ENCODE assay signal across 22 cellular contexts in the genomic region with DNA sequence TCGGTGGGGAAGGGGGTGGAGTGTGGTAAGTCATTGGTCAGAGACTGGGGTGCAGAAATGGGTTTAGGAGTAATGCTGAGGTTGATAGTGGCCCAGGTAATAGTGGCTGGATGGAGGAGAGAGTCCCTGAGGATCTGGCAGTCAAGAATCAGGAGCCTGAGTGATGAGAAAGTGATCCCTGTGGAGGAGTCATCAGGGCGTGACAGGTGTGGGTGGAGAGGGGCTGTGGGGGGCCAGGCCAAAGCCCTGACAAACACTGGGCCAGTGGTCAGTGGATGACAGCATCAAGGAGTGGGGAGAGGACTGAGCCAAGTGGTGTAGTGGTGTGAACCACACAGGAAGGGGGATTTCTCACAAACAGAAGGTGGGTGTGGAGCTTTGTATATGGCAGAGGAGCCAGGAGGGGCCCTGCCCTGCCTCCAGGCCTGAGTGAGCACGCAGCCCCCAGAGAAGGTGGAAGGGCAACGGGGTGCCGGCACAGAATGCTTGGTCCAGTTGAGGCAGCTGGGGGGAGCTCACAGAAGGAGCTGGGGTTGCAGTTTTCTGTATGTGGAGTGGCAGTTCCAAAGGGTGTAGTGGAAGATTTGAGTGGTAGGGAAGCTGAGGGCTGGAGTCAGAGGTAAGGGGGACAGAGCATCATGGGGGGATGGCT.
"Had no signal": no experiment of that assay in that cellular context is flagged by ENCODE, and none has a peak within 500 bp of the region (broad histone marks: within the 10 kb centered on the region; RNA-seq: fewer than 3 reads in every experiment).

No MANE protein-coding gene starts in this region.

- H3K36me3 Mint-ChIP-seq: activated naive CD8-positive, alpha-beta T cell treated with anti-CD3 and anti-CD28 coated beads, Interleukin-2, amount 10 ng/mL, durations not matched to agents 7 days and 5 days; natural killer cell had no signal

- H3K27ac Mint-ChIP-seq: activated CD4-positive, alpha-beta T cell treated with anti-CD3 and anti-CD28 coated beads for 36 hours; activated naive CD4-positive, alpha-beta T cell treated with anti-CD3 and anti-CD28 coated beads for 36 hours; activated naive CD8-positive, alpha-beta T cell treated with anti-CD3 and anti-CD28 coated beads, Interleukin-2, amount 10 ng/mL, durations not matched to agents 7 days and 5 days; activated T-helper 1 cell treated with anti-CD3 and anti-CD28 coated beads, Interleukin-12 subunit alpha, Interleukin-12 subunit beta, Interleukin-2, Interleukin-4 antibody, amounts not matched to agents 30 ng/mL and 10 ng/mL and 1 ng/mL, durations not matched to agents 14 hours and 24 hours and 36 hours; natural killer cell had no signal

- DNase-seq: activated CD4-positive, alpha-beta T cell treated with anti-CD3 and anti-CD28 coated beads for 36 hours; activated CD4-positive, alpha-beta T cell treated with anti-CD3 and anti-CD28 coated beads, Interleukin-2, amount 50 U/mL, for 48 hours; activated CD4-positive, CD25-positive, alpha-beta regulatory T cell; activated CD8-positive, alpha-beta memory T cell treated with anti-CD3 and anti-CD28 coated beads, Interleukin-2, amount 50 U/mL, for 4 hours; activated effector memory CD4-positive, alpha-beta T cell treated with anti-CD3 and anti-CD28 coated beads, Interleukin-2, amount 50 U/mL, for 16 hours; activated naive CD4-positive, alpha-beta T cell treated with anti-CD3 and anti-CD28 coated beads for 36 hours; activated naive CD8-positive, alpha-beta T cell treated with anti-CD3 and anti-CD28 coated beads, Interleukin-2, amount 10 ng/mL, durations not matched to agents 7 days and 5 days; activated T-cell treated with anti-CD3 and anti-CD28 coated beads, Interleukin-2, amount 50 U/mL, for 1 hour; brain microvascular endothelial cell; cortex of kidney; foreskin fibroblast; hypothalamus; natural killer cell; pancreas; stimulated activated CD4-positive, alpha-beta T cell treated with anti-CD3 and anti-CD28 coated beads, Interleukin-4, amount 100 ng/mL, for 1 hour; stomach; T-helper 1 cell; thyroid gland; upper lobe of right lung had no signal

- H3K9me3 ChIP-seq: heart left ventricle, pancreas, prostate gland, stomach, thyroid gland, upper lobe of right lung had no signal

- H3K4me1 Mint-ChIP-seq: activated CD4-positive, alpha-beta T cell treated with anti-CD3 and anti-CD28 coated beads for 36 hours had no signal

- H3K4me3 ChIP-seq: heart left ventricle, pancreas, prostate gland, stomach, thyroid gland, upper lobe of right lung had no signal

- H3K9me3 Mint-ChIP-seq: activated naive CD4-positive, alpha-beta T cell treated with anti-CD3 and anti-CD28 coated beads for 36 hours; activated naive CD8-positive, alpha-beta T cell treated with anti-CD3 and anti-CD28 coated beads, Interleukin-2, amount 10 ng/mL, durations not matched to agents 7 days and 5 days; activated T-helper 1 cell treated with anti-CD3 and anti-CD28 coated beads, Interleukin-12 subunit alpha, Interleukin-12 subunit beta, Interleukin-2, Interleukin-4 antibody, amounts not matched to agents 30 ng/mL and 10 ng/mL and 1 ng/mL, durations not matched to agents 14 hours and 24 hours and 36 hours; natural killer cell had no signal

- H3K27me3 ChIP-seq: brain microvascular endothelial cell, heart left ventricle, pancreas, thyroid gland had no signal

- H3K36me3 ChIP-seq: brain microvascular endothelial cell, heart left ventricle, pancreas, prostate gland, stomach, thyroid gland, upper lobe of right lung had no signal

- ATAC-seq: activated CD4-positive, alpha-beta T cell treated with anti-CD3 and anti-CD28 coated beads for 36 hours; upper lobe of right lung had no signal

- H3K4me3 Mint-ChIP-seq: activated CD4-positive, alpha-beta T cell treated with anti-CD3 and anti-CD28 coated beads for 36 hours; activated naive CD4-positive, alpha-beta T cell treated with anti-CD3 and anti-CD28 coated beads for 36 hours; activated naive CD8-positive, alpha-beta T cell treated with anti-CD3 and anti-CD28 coated beads, Interleukin-2, amount 10 ng/mL, durations not matched to agents 7 days and 5 days; activated T-helper 1 cell treated with anti-CD3 and anti-CD28 coated beads, Interleukin-12 subunit alpha, Interleukin-12 subunit beta, Interleukin-2, Interleukin-4 antibody, amounts not matched to agents 30 ng/mL and 10 ng/mL and 1 ng/mL, durations not matched to agents 14 hours and 24 hours and 36 hours; natural killer cell had no signal

- H3K4me1 ChIP-seq: prostate gland, stomach, thyroid gland, upper lobe of right lung had no signal

- H3K27ac ChIP-seq: brain microvascular endothelial cell, pancreas, prostate gland, stomach, thyroid gland, upper lobe of right lung had no signal
